11 cellular contexts compared by ENCODE assay signal in genomic region chr19:17751912-17752273, GRCh38. TPM values are rescaled to one million over a fixed set of nuclear protein-coding genes. Genes with fewer than 3 reads are reported as not detected.
A peak's percentile ranks its signal among the peaks of the same experiment; 100 is the strongest.
DNase-seq lines count a peak whose midpoint lies in the region; ATAC-seq and TF ChIP-seq lines count a peak whose summit lies in the region.
"Had no signal": no experiment of that assay in that cellular context is flagged by ENCODE, and none has a peak within 500 bp of the region (broad histone marks: within the 10 kb centered on the region; RNA-seq: fewer than 3 reads in every experiment).

No MANE protein-coding gene starts in this region.

- peak overlapping the region; percentile 63 for H3K4me3 ChIP-seq in BLaER1

- intact Hi-C loops in activated B cell treated with CpG ODN at 0.5 μM for 24 hours (cut with micrococcal nuclease), result loop anchor here (1.0 to 10.0 kb wide), 6 partner anchors 13 to 417 kb away; partner anchors contain the start of genes ANO8, ARRDC2, GTPBP3 and MAP1S

- H3K9me3 Mint-ChIP-seq in activated B cell treated with CpG ODN at 0.5 μM for 24 hours (no peaks in the 10 kb centered on the region), memory B cell (no peaks in the 10 kb centered on the region)

- ATAC-seq in activated B cell treated with CpG ODN at 0.5 μM for 24 hours (ENCODE audit: low read depth) (no peak), memory B cell (ENCODE audit: low read depth) (no peak), HG03025 (IDR thresholded peaks at IDR 0.05; ENCODE audit: low FRiP score, unreplicated experiment) (no peak)

- H3K4me1 Mint-ChIP-seq in activated B cell treated with CpG ODN at 0.5 μM for 24 hours (peaks cover 87% of the 10 kb centered on the region), memory B cell (peaks cover 51% of the 10 kb centered on the region)

- CTCF ChIA-PET in activated B cell treated with CpG ODN at 0.5 μM for 24 hours (lab: Charles Lee), result interaction anchor here (1.0 to 1.7 kb wide), 4 partner anchors 15 to 108 kb away, joined by 3 to 6 read pairs (median 4); partner anchors contain the start of gene RPL18A

- no peak for TF ChIP-seq CTCF in GM20000 (IDR thresholded peaks at IDR 0.05; ENCODE audit: extremely low read depth, missing control alignments)
- no peak for TF ChIP-seq CTCF in activated B cell treated with CpG ODN at 0.5 μM for 24 hours (IDR thresholded peaks at IDR 0.05)

- H3K36me3 ChIP-seq in BLaER1, result peaks cover 15% of the 10 kb centered on the region

- peak overlapping the region; percentile 93 for H3K4me3 Mint-ChIP-seq in activated B cell treated with CpG ODN at 0.5 μM for 24 hours
- peak overlapping the region; percentile 96 for H3K4me3 Mint-ChIP-seq in memory B cell

- H3K36me3 Mint-ChIP-seq in activated B cell treated with CpG ODN at 0.5 μM for 24 hours (ENCODE audit: low read depth), result peaks cover 25% of the 10 kb centered on the region
- H3K36me3 Mint-ChIP-seq in memory B cell, result peaks cover 4% of the 10 kb centered on the region

- no peaks in the 10 kb centered on the region for H3K27me3 Mint-ChIP-seq in activated B cell treated with CpG ODN at 0.5 μM for 24 hours
- H3K27me3 Mint-ChIP-seq in memory B cell, result no peaks in the 10 kb centered on the region

- POLR2A ChIA-PET in activated B cell treated with CpG ODN at 0.5 μM for 24 hours (lab: Charles Lee), result interaction anchor here (0.6 to 7.1 kb wide), 14 partner anchors 10 to 419 kb away, joined by 3 to 109 read pairs (median 10); partner anchors contain the start of genes JAK3, MAP1S, PGLS and RPL18A

- H3K27ac Mint-ChIP-seq in activated B cell treated with CpG ODN at 0.5 μM for 24 hours (peak overlapping the region; percentile 96), memory B cell (peak overlapping the region; percentile 97)

- peaks cover 38% of the 10 kb centered on the region for H4K20me1 ChIP-seq in BLaER1

- H3K4me2 ChIP-seq in BLaER1, result peak overlapping the region; percentile 89

- H3K27me3 ChIP-seq in BLaER1, result no peaks in the 10 kb centered on the region

- peak overlapping the region; percentile 80 for H3K9ac ChIP-seq in BLaER1

- H3K4me1 ChIP-seq in BLaER1, result peaks cover 94% of the 10 kb centered on the region

- H3K9me3 ChIP-seq in BLaER1, result no peaks in the 10 kb centered on the region

- DNase-seq in GM20000 (ENCODE audit: low spot score) (peak; percentile 30), activated B cell treated with CpG ODN at 0.5 μM for 24 hours (no peak), memory B cell (ENCODE audit: low spot score in 2 of 2) (no peak), NCI-H82 treated with DMSO at 0.1 percent for 48 hours (lab: John Stamatoyannopoulos, UW; ENCODE audit: unreplicated experiment) (no peak), glomerular visceral epithelial cell (ENCODE audit: extremely low spot score) (no peak), NCI-H187 (lab: John Stamatoyannopoulos, UW) (no peak)
- DNase-seq: NCI-H1105, NCI-H748 treated with DMSO at 0.1 percent for 48 hours had no signal

- H3K27ac ChIP-seq in BLaER1, result peak overlapping the region; percentile 96

RNA-seq across cellular contexts. Expression of gene FCHO1, which starts 0.6 kb away (rescaled TPM):
- total RNA-seq in activated B cell treated with CpG ODN at 0.5 μM for 24 hours, result 81.8 and 103 TPM in 2 replicates

RNA-seq across cellular contexts. Expression of gene MAP1S, which starts 32.6 kb away (rescaled TPM):
- 65.6 and 80.5 TPM in 2 replicates for total RNA-seq in activated B cell treated with CpG ODN at 0.5 μM for 24 hours

RNA-seq across cellular contexts. Expression of gene B3GNT3, which starts 43.0 kb away (rescaled TPM):
- total RNA-seq in activated B cell treated with CpG ODN at 0.5 μM for 24 hours, result not detected in 2 replicates
- total RNA-seq: osteoblast had no signal
